In the genomic region with DNA sequence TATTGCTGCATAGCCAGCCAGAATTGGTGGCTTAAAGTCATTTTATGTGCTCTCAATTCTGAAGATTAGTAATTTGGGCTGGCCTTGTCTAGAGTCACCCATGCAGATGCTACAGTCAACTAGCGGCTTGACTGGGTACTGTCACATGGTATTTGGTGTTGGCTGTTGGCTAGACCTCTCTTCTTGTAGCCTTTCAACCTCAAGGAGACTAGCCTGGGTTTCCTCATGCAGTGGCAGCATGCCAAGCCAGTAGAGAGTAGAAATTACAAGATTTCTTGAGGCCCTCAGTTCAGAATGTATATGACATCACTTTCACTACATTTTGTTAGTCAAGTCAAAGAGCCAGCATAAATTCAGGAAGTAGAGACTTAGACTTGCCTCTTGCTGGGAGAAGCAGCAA, we compare ENCODE assay signal across 9 cellular contexts. TPM values are rescaled to one million over a fixed set of nuclear protein-coding genes. Genes with fewer than 3 reads are reported as not detected.
A peak's percentile ranks its signal among the peaks of the same experiment; 100 is the strongest.
DNase-seq lines count a peak whose midpoint lies in the region; ATAC-seq and TF ChIP-seq lines count a peak whose summit lies in the region.
"Had no signal": no experiment of that assay in that cellular context is flagged by ENCODE, and none has a peak within 500 bp of the region (broad histone marks: within the 10 kb centered on the region; RNA-seq: fewer than 3 reads in every experiment).

No MANE protein-coding gene starts in this region.

- TF ChIP-seq CTCF in neural crest cell (conservative IDR thresholded peaks at IDR 0.05) = peak; percentile 32

- no peak overlapping the region for H3K4me3 ChIP-seq in SK-N-MC
- H3K4me3 ChIP-seq: dorsolateral prefrontal cortex had no signal

- no peaks in the 10 kb centered on the region for H3K36me3 Mint-ChIP-seq in neural crest cell (ENCODE audit: low read depth)
- peaks cover 4% of the 10 kb centered on the region for H3K36me3 Mint-ChIP-seq in activated T-helper 1 cell treated with anti-CD3 and anti-CD28 coated beads, Interleukin-12 subunit alpha, Interleukin-12 subunit beta, Interleukin-2, Interleukin-4 antibody, amounts not matched to agents 30 ng/mL and 10 ng/mL and 1 ng/mL, durations not matched to agents 14 hours and 24 hours and 36 hours (ENCODE audit: low read depth)

- H3K36me3 ChIP-seq in SK-N-MC (ENCODE audit: insufficient read depth, low read length) = no peaks in the 10 kb centered on the region

- peaks cover 73% of the 10 kb centered on the region for H3K27me3 Mint-ChIP-seq in neural crest cell (ENCODE audit: low read depth)
- peaks cover 16% of the 10 kb centered on the region for H3K27me3 Mint-ChIP-seq in activated T-helper 1 cell treated with anti-CD3 and anti-CD28 coated beads, Interleukin-12 subunit alpha, Interleukin-12 subunit beta, Interleukin-2, Interleukin-4 antibody, amounts not matched to agents 30 ng/mL and 10 ng/mL and 1 ng/mL, durations not matched to agents 14 hours and 24 hours and 36 hours (ENCODE audit: insufficient read depth)

- peak; percentile 5 for DNase-seq in activated naive CD4-positive, alpha-beta T cell treated with Interleukin-2 at 50 U/mL for 16 hours
- no peak for DNase-seq in activated naive CD4-positive, alpha-beta T cell (lab: John Stamatoyannopoulos, UW)
- peak; percentile 47 for DNase-seq in SK-N-MC (ENCODE audit: low read depth, low spot score)
- DNase-seq in neural crest cell (ENCODE audit: low read depth, low spot score) = no peak
- DNase-seq in HPDE6-E6E7 (ENCODE audit: extremely low spot score) = no peak
- no peak for DNase-seq in NCI-H2029 (lab: John Stamatoyannopoulos, UW)
- DNase-seq in activated T-helper 1 cell treated with anti-CD3 and anti-CD28 coated beads, Interleukin-12 subunit alpha, Interleukin-12 subunit beta, Interleukin-2, Interleukin-4 antibody, amounts not matched to agents 30 ng/mL and 10 ng/mL and 1 ng/mL, durations not matched to agents 14 hours and 24 hours and 36 hours (ENCODE audit: low spot score) = no peak
- DNase-seq: dorsolateral prefrontal cortex had no signal

- H3K27ac Mint-ChIP-seq in neural crest cell (ENCODE audit: unreplicated experiment) = no peak overlapping the region
- H3K27ac Mint-ChIP-seq in activated T-helper 1 cell treated with anti-CD3 and anti-CD28 coated beads, Interleukin-12 subunit alpha, Interleukin-12 subunit beta, Interleukin-2, Interleukin-4 antibody, amounts not matched to agents 30 ng/mL and 10 ng/mL and 1 ng/mL, durations not matched to agents 14 hours and 24 hours and 36 hours = no peak overlapping the region

- intact Hi-C loops in activated T-helper 1 cell treated with anti-CD3 and anti-CD28 coated beads, Interleukin-12 subunit alpha, Interleukin-12 subunit beta, Interleukin-2, Interleukin-4 antibody, amounts not matched to agents 30 ng/mL and 10 ng/mL and 1 ng/mL, durations not matched to agents 14 hours and 24 hours and 36 hours (cut with micrococcal nuclease) = no loop called here

- H3K4me3 Mint-ChIP-seq in neural crest cell = peak overlapping the region; percentile 32
- no peak overlapping the region for H3K4me3 Mint-ChIP-seq in activated T-helper 1 cell treated with anti-CD3 and anti-CD28 coated beads, Interleukin-12 subunit alpha, Interleukin-12 subunit beta, Interleukin-2, Interleukin-4 antibody, amounts not matched to agents 30 ng/mL and 10 ng/mL and 1 ng/mL, durations not matched to agents 14 hours and 24 hours and 36 hours

- H3K9me3 ChIP-seq in SK-N-MC (ENCODE audit: low read depth, low read length) = no peaks in the 10 kb centered on the region

- ATAC-seq in HG03066 (IDR thresholded peaks at IDR 0.05; ENCODE audit: low read depth, unreplicated experiment) = peak; percentile 30

- H3K4me1 Mint-ChIP-seq in neural crest cell = peaks cover 16% of the 10 kb centered on the region
- peaks cover 26% of the 10 kb centered on the region for H3K4me1 Mint-ChIP-seq in activated T-helper 1 cell treated with anti-CD3 and anti-CD28 coated beads, Interleukin-12 subunit alpha, Interleukin-12 subunit beta, Interleukin-2, Interleukin-4 antibody, amounts not matched to agents 30 ng/mL and 10 ng/mL and 1 ng/mL, durations not matched to agents 14 hours and 24 hours and 36 hours (ENCODE audit: low read depth)

- no peak overlapping the region for H3K9ac ChIP-seq in SK-N-MC (ENCODE audit: insufficient read length)

- no peaks in the 10 kb centered on the region for H3K9me3 Mint-ChIP-seq in neural crest cell
- H3K9me3 Mint-ChIP-seq in activated T-helper 1 cell treated with anti-CD3 and anti-CD28 coated beads, Interleukin-12 subunit alpha, Interleukin-12 subunit beta, Interleukin-2, Interleukin-4 antibody, amounts not matched to agents 30 ng/mL and 10 ng/mL and 1 ng/mL, durations not matched to agents 14 hours and 24 hours and 36 hours = no peaks in the 10 kb centered on the region

- peak overlapping the region; percentile 42; the same call in 1 of the 2 replicates for H3K27ac ChIP-seq in SK-N-MC
- H3K27ac ChIP-seq: dorsolateral prefrontal cortex had no signal

RNA-seq across cellular contexts. Expression of a gene that starts 3.7 kb away (rescaled TPM):
- 29.5 and 29.8 TPM in 2 replicates for total RNA-seq in neural crest cell
- 39.1 and 44.2 TPM in 2 replicates for total RNA-seq in activated T-helper 1 cell treated with anti-CD3 and anti-CD28 coated beads, Interleukin-12 subunit alpha, Interleukin-12 subunit beta, Interleukin-2, Interleukin-4 antibody, amounts not matched to agents 30 ng/mL and 10 ng/mL and 1 ng/mL, durations not matched to agents 14 hours and 24 hours and 36 hours

Comparison
In these comparisons a context has a peak if more than half of its experiments do, and no peak if none do; other contexts are left out.
1. DNase-seq: peak in activated naive CD4-positive, alpha-beta T cell treated with Interleukin-2 at 50 U/mL for 16 hours (single experiment) and SK-N-MC (single experiment); none in activated naive CD4-positive, alpha-beta T cell (0 of 4), neural crest cell (single experiment), HPDE6-E6E7 (single experiment), NCI-H2029 (single experiment) and activated T-helper 1 cell treated with anti-CD3 and anti-CD28 coated beads, Interleukin-12 subunit alpha, Interleukin-12 subunit beta, Interleukin-2, Interleukin-4 antibody, amounts not matched to agents 30 ng/mL and 10 ng/mL and 1 ng/mL, durations not matched to agents 14 hours and 24 hours and 36 hours (single experiment).